In the genomic region with DNA sequence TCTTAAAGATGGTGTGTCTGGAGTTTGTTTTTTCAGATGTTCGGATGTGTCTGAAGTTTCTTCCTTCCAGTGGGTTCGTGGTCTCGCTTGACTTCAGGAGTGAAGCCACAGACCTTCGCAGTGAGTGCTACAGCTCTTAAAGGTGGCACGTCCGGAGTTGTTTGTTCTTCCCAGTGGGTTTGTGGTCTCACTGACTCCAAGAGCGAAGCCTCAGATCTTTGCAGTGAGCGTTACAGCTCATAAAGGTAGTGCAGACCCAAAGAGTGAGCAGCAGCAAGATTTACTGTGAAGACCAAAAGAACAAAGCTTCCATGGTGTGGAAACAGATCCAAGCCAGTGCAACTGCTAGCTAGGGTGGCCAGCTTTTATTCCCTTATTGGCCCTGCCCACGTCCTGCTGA, we compare ENCODE assay signal across 29 cellular contexts.
"Had no signal": no experiment of that assay in that cellular context is flagged by ENCODE, and none has a peak within 500 bp of the region (broad histone marks: within the 10 kb centered on the region; RNA-seq: fewer than 3 reads in every experiment).

No MANE protein-coding gene starts in this region.

- FAIRE-seq: islet of Langerhans, kidney, pancreas had no signal

- H3K4me1 ChIP-seq: left lung, lower lobe of right lung, neural progenitor cell, pancreas, prostate gland, stomach, testis, thyroid gland, transverse colon, upper lobe of left lung, vagina had no signal

- H3K9ac ChIP-seq: neural progenitor cell had no signal

- H3K36me3 ChIP-seq: left lung, lower lobe of right lung, neural progenitor cell, pancreas, prostate gland, stomach, thyroid gland, transverse colon, upper lobe of left lung, vagina had no signal

- H3K4me2 ChIP-seq: neural progenitor cell had no signal

- H3K4me3 ChIP-seq: left lung, lower lobe of right lung, neural progenitor cell, pancreas, prostate gland, skin epidermis, stomach, testis, thyroid gland, transverse colon, upper lobe of left lung, vagina had no signal

- H3K27me3 ChIP-seq: left lung, neural progenitor cell, stomach, testis, thyroid gland, transverse colon, upper lobe of left lung, vagina had no signal

- H2AFZ ChIP-seq: neural progenitor cell had no signal

- ATAC-seq: left colon; left lung; naive thymus-derived CD8-positive, alpha-beta T cell; pancreas; right cardiac atrium; sciatic nerve; stimulated activated naive B cell treated with anti-CD40 and anti-IgM and Interleukin-4, amounts not matched to agents 10 μg/mL and 1 μg/mL and 100 μg/mL, for 72 hours had no signal

- DNase-seq: hypothalamus; immature natural killer cell; kidney; left colon; left lung; lower lobe of right lung; mammary epithelial cell; mesenchymal stem cell; naive thymus-derived CD8-positive, alpha-beta T cell; pancreas; retina; right cardiac atrium; stimulated activated CD4-positive, alpha-beta T cell treated with anti-CD3 and anti-CD28 coated beads, Interleukin-12 subunit alpha, Interleukin-12 subunit beta, amount 100 ng/mL, for 4 hours; stimulated activated CD4-positive, alpha-beta T cell treated with anti-CD3 and anti-CD28 coated beads, Interleukin-15, amount 100 ng/mL, for 24 hours; stimulated activated CD4-positive, alpha-beta T cell treated with anti-CD3 and anti-CD28 coated beads, Interleukin-2, amount 100 ng/mL, for 24 hours; stimulated activated CD4-positive, alpha-beta T cell treated with anti-CD3 and anti-CD28 coated beads, Interleukin-4, amount 100 ng/mL, for 1 hour; stimulated activated naive B cell treated with anti-CD40 and anti-IgM and Interleukin-4, amounts not matched to agents 10 μg/mL and 1 μg/mL and 100 μg/mL, for 72 hours; stimulated activated naive CD8-positive, alpha-beta T cell treated with anti-CD3 and anti-CD28 coated beads, Interleukin-15, Interleukin-2, amounts not matched to agents 100 U/mL and 50 U/mL, for 24 hours; stomach; testis; thyroid gland; transverse colon; upper lobe of left lung had no signal

- H3K27ac ChIP-seq: left lung, lower lobe of right lung, neural progenitor cell, pancreas, prostate gland, skin epidermis, stomach, testis, thyroid gland, transverse colon, upper lobe of left lung, vagina had no signal

- H3K9me3 ChIP-seq: lower lobe of right lung, pancreas, prostate gland, testis, thyroid gland, transverse colon, vagina had no signal
